ENCODE assay signal across 19 cellular contexts in the genomic region with DNA sequence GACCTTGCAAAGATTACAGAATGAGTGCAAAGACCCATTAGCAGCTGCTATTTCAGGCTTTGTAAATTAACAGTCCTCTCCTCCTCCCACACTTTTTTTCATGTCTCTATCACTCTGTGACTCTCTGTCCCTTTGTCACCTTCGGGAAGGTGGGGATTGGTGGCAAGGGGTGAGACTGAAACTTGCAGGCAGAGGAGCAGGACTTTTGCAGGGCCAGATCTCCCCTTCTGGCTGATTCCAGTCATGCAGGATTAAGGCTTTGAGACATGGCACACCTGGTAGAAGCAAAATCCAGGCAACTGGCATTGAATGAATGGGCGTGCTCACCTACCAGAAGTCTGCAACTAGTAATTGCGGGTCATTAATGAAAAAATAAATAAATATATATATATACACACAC.
DNase-seq lines count a peak whose midpoint lies in the region; ATAC-seq, FAIRE-seq and TF ChIP-seq lines count a peak whose summit lies in the region.
"Had no signal": no experiment of that assay in that cellular context is flagged by ENCODE, and none has a peak within 500 bp of the region (broad histone marks: within the 10 kb centered on the region; RNA-seq: fewer than 3 reads in every experiment).

No MANE protein-coding gene starts in this region.

- no peak overlapping the region for H3K18ac ChIP-seq in H9 (ENCODE audit: insufficient read length, low read depth, low read length)
- H3K18ac ChIP-seq in H1 (ENCODE audit: extremely low read depth, low read length), result no peak overlapping the region

- H3K4me3 ChIP-seq in BE2C (ENCODE audit: low read depth, low read length) (no peak overlapping the region), H1 (ENCODE audit: extremely low read depth in 1 of 4, insufficient read depth in 2 of 4, low read depth in 3 of 4, low read length in 4 of 4) (no peak overlapping the region), thyroid gland (replicated peaks in 1 of 3) (no peak overlapping the region)
- H3K4me3 ChIP-seq: GM23338 had no signal

- TF ChIP-seq CTCF in BE2C (IDR thresholded peaks at IDR 0.05; ENCODE audit: low read depth, low read length), result peak; percentile 23; the same call in 1 of the 2 replicates
- peak; percentile 20; the same call in 1 of the 3 replicates for TF ChIP-seq CTCF in H9 (conservative IDR thresholded peaks at IDR 0.05)
- peak in 2 of 3 experiments; percentile 8 to 14; a peak in 2 of 4 replicates for TF ChIP-seq CTCF in H1 (IDR thresholded peaks at IDR 0.05; ENCODE audit: control extremely low read depth in 1 of 3, insufficient read depth in 1 of 3, low read depth in 1 of 3, low read length in 3 of 3)
- TF ChIP-seq CTCF in nephron progenitor cell (IDR thresholded peaks at IDR 0.05), result no peak
- TF ChIP-seq CTCF in thyroid gland (IDR thresholded peaks at IDR 0.05), result no peak

- no peaks in the 10 kb centered on the region for H4K20me1 ChIP-seq in H9 (ENCODE audit: control insufficient read depth, insufficient read depth, insufficient read length)
- H4K20me1 ChIP-seq in H1 (replicated peaks in 1 of 2; ENCODE audit: control insufficient read depth in 1 of 2, insufficient read depth in 2 of 2, low read length in 2 of 2), result no peaks in the 10 kb centered on the region

- H3K9me3 ChIP-seq in BE2C (no peaks in the 10 kb centered on the region), H9 (ENCODE audit: control insufficient read depth, low read depth, low read length) (no peaks in the 10 kb centered on the region), H1 (ENCODE audit: insufficient read depth in 2 of 2, low read depth in 1 of 2, low read length in 1 of 2) (no peaks in the 10 kb centered on the region), thyroid gland (no peaks in the 10 kb centered on the region)

- TF ChIP-seq POLR2A in H1 (IDR thresholded peaks at IDR 0.05; ENCODE audit: control extremely low read depth in 1 of 2, low read depth in 2 of 2, low read length in 2 of 2) (no peak), thyroid gland (IDR thresholded peaks at IDR 0.05) (no peak)

- H2AFZ ChIP-seq in H9 (ENCODE audit: low read length) (no peak overlapping the region), H1 (ENCODE audit: low read length) (no peak overlapping the region)
- H2AFZ ChIP-seq: GM23338 had no signal

- H3K4me1 ChIP-seq in BE2C, result peaks cover 7% of the 10 kb centered on the region; the same call in 1 of the 2 replicates
- H3K4me1 ChIP-seq in H9 (ENCODE audit: insufficient read depth, low read length), result no peaks in the 10 kb centered on the region
- H3K4me1 ChIP-seq in H1 (replicated peaks in 1 of 4; ENCODE audit: control insufficient read depth in 3 of 4, insufficient read depth in 4 of 4, low read length in 3 of 4), result 0 out of 7 replicates have a peak, but pooled peaks cover 0 to 2% (median 0%) of the 10 kb centered on the region in 4 experiments
- H3K4me1 ChIP-seq in thyroid gland, result no peaks in the 10 kb centered on the region

- H4K8ac ChIP-seq in H9 (replicated peaks; ENCODE audit: insufficient read length, low read depth, low read length) (no peak overlapping the region), H1 (ENCODE audit: extremely low read depth, insufficient read depth, low read length) (no peak overlapping the region)

- H2AK5ac ChIP-seq in H9 (ENCODE audit: insufficient read length, low read length) (no peak overlapping the region), H1 (ENCODE audit: low read depth, low read length) (no peak overlapping the region)

- H3K56ac ChIP-seq in H9 (ENCODE audit: insufficient read length, low read depth, low read length), result no peak overlapping the region
- H3K56ac ChIP-seq in H1 (replicated peaks; ENCODE audit: insufficient read length, low read depth, low read length), result no peak overlapping the region

- TF ChIP-seq EP300 in H1 (IDR thresholded peaks at IDR 0.05; ENCODE audit: borderline replicate concordance in 1 of 2, low read depth in 2 of 2, low read length in 2 of 2), result no peak

- H2BK20ac ChIP-seq in H9 (ENCODE audit: low read depth, low read length, poor library complexity, severe bottlenecking), result no peak overlapping the region
- no peak overlapping the region for H2BK20ac ChIP-seq in H1 (ENCODE audit: low read length)

- H3K79me1 ChIP-seq in H9 (ENCODE audit: insufficient read depth, low read depth, low read length, poor library complexity, severe bottlenecking) (no peaks in the 10 kb centered on the region), H1 (ENCODE audit: low read depth, low read length) (no peaks in the 10 kb centered on the region)

- H4K91ac ChIP-seq in H9 (ENCODE audit: insufficient read length, low read depth, low read length) (no peak overlapping the region), H1 (replicated peaks; ENCODE audit: insufficient read length, low read length) (no peak overlapping the region)

- no peaks in the 10 kb centered on the region for H3K79me2 ChIP-seq in H9 (ENCODE audit: insufficient read depth, low read length)
- H3K79me2 ChIP-seq in H1 (ENCODE audit: control insufficient read depth in 1 of 2, insufficient read depth in 2 of 2, low read length in 2 of 2), result no peaks in the 10 kb centered on the region

- no peak for ATAC-seq in activated CD4-positive, alpha-beta T cell treated with anti-CD3 and anti-CD28 coated beads for 36 hours
- no peak for ATAC-seq in HG03457 (IDR thresholded peaks at IDR 0.05; ENCODE audit: unreplicated experiment)
- ATAC-seq: GM23338 had no signal

- no peaks in the 10 kb centered on the region for H3K36me3 Mint-ChIP-seq in H9 (ENCODE audit: insufficient read depth in 1 of 3, low read depth in 3 of 3)
- H3K36me3 Mint-ChIP-seq in nephron progenitor cell (ENCODE audit: low read depth), result peaks cover 18% of the 10 kb centered on the region
- H3K36me3 Mint-ChIP-seq in activated CD4-positive, alpha-beta T cell treated with anti-CD3 and anti-CD28 coated beads for 36 hours (ENCODE audit: low read depth), result peaks cover 1% of the 10 kb centered on the region
- H3K36me3 Mint-ChIP-seq: CD4-positive, CD25-positive, alpha-beta regulatory T cell; CD8-positive, alpha-beta memory T cell had no signal

- H4K5ac ChIP-seq in H9 (ENCODE audit: insufficient read length, low read depth, low read length) (no peak overlapping the region), H1 (ENCODE audit: insufficient read length, low read depth, low read length) (no peak overlapping the region)

- H3K27ac Mint-ChIP-seq in H9 (no peak overlapping the region), nephron progenitor cell (peak overlapping the region; percentile 60)
- H3K27ac Mint-ChIP-seq in activated CD4-positive, alpha-beta T cell treated with anti-CD3 and anti-CD28 coated beads for 36 hours, result no peak overlapping the region
- H3K27ac Mint-ChIP-seq: B cell; CD4-positive, CD25-positive, alpha-beta regulatory T cell; GM23338 had no signal

- DNase-seq in BE2C (no peak), H9 (no peak), H1 (ENCODE audit: low read depth in 1 of 2, low spot score in 2 of 2) (no peak), nephron progenitor cell (no peak), thyroid gland (no peak)
- DNase-seq in activated CD4-positive, alpha-beta T cell treated with anti-CD3 and anti-CD28 coated beads for 36 hours, result no peak
- DNase-seq: C1 segment of cervical spinal cord; CD4-positive, CD25-positive, alpha-beta regulatory T cell; CD8-positive, alpha-beta memory T cell; COR-L47; DMS 273 treated with DMSO at 0.1 percent for 48 hours; DMS53; DND-41; EL; H7 had no signal

- H3K4me3 Mint-ChIP-seq in H9 (no peak overlapping the region), nephron progenitor cell (no peak overlapping the region)
- no peak overlapping the region for H3K4me3 Mint-ChIP-seq in activated CD4-positive, alpha-beta T cell treated with anti-CD3 and anti-CD28 coated beads for 36 hours
- H3K4me3 Mint-ChIP-seq: B cell; CD4-positive, CD25-positive, alpha-beta regulatory T cell; CD8-positive, alpha-beta memory T cell; GM23338 had no signal

- H2BK15ac ChIP-seq in H9 (ENCODE audit: low read depth, low read length) (no peak overlapping the region), H1 (ENCODE audit: low read length) (no peak overlapping the region)

- H3K14ac ChIP-seq in H9 (ENCODE audit: insufficient read depth, low read length) (no peak overlapping the region), H1 (ENCODE audit: insufficient read length) (no peak overlapping the region)

- H3K36me3 ChIP-seq in BE2C (no peaks in the 10 kb centered on the region), H1 (ENCODE audit: control insufficient read depth in 2 of 4, insufficient read depth in 4 of 4, low read length in 3 of 4) (no peaks in the 10 kb centered on the region), thyroid gland (no peaks in the 10 kb centered on the region)

- peak; percentile 5 to 29; a peak in 3 of 4 replicates for TF ChIP-seq RAD21 in H1 (IDR thresholded peaks at IDR 0.05 in 1 of 2, conservative IDR thresholded peaks at IDR 0.05 in 1 of 2; ENCODE audit: low read depth in 2 of 2, low read length in 2 of 2)

- H3K4ac ChIP-seq in H9 (ENCODE audit: low read depth, low read length) (no peak overlapping the region), H1 (replicated peaks; ENCODE audit: insufficient read length, low read depth, low read length) (no peak overlapping the region)

- H3K27me3 Mint-ChIP-seq in H9 (ENCODE audit: low read depth), result no peaks in the 10 kb centered on the region
- no peaks in the 10 kb centered on the region for H3K27me3 Mint-ChIP-seq in nephron progenitor cell (ENCODE audit: low read depth, poor library complexity)
- H3K27me3 Mint-ChIP-seq in activated CD4-positive, alpha-beta T cell treated with anti-CD3 and anti-CD28 coated beads for 36 hours, result peaks cover 7% of the 10 kb centered on the region

- H3K9me3 Mint-ChIP-seq in H9 (no peaks in the 10 kb centered on the region), nephron progenitor cell (no peaks in the 10 kb centered on the region)
- H3K9me3 Mint-ChIP-seq in activated CD4-positive, alpha-beta T cell treated with anti-CD3 and anti-CD28 coated beads for 36 hours (ENCODE audit: low read depth), result no peaks in the 10 kb centered on the region
- H3K9me3 Mint-ChIP-seq: CD8-positive, alpha-beta memory T cell; GM23338 had no signal

- no peaks in the 10 kb centered on the region for H3K23me2 ChIP-seq in H9 (ENCODE audit: insufficient read length, low read depth, low read length, poor library complexity, severe bottlenecking)
- H3K23me2 ChIP-seq in H1 (ENCODE audit: low read depth, low read length), result no peaks in the 10 kb centered on the region

- no peak overlapping the region for H2BK12ac ChIP-seq in H9 (ENCODE audit: insufficient read length, low read depth, low read length)
- H2BK12ac ChIP-seq in H1 (ENCODE audit: low read depth, low read length), result no peak overlapping the region

- no peak overlapping the region for H3K4me2 ChIP-seq in H9 (ENCODE audit: insufficient read depth, insufficient read length, low read length)
- no peak overlapping the region for H3K4me2 ChIP-seq in H1 (ENCODE audit: insufficient read depth in 1 of 2, low read depth in 2 of 2, low read length in 2 of 2)
- H3K4me2 ChIP-seq: GM23338 had no signal

- WGBS in H9 (ENCODE audit: extremely low coverage, insufficient read length, low lambda C conversion rate), result no CpG with 5 or more reads among the region's 3 CpGs
- 54% methylated on average over 3 of the region's 3 CpGs; no CpG with 5 or more reads in 1 of the 2 experiments for WGBS in H1 (ENCODE audit: extremely low coverage in 1 of 2, insufficient coverage in 1 of 2, insufficient read length in 1 of 2, insufficient replicate concordance in 2 of 2, low coverage in 1 of 2, low lambda C conversion rate in 2 of 2, missing lambda C conversion rate in 1 of 2), 2 experiments
- WGBS in thyroid gland, 2 donors, result 48 to 53% methylated on average over 3 of the region's 3 CpGs

- H3K23ac ChIP-seq in H9 (ENCODE audit: insufficient read length, low read depth, low read length) (no peak overlapping the region), H1 (ENCODE audit: insufficient read length) (no peak overlapping the region)

- H3K4me1 Mint-ChIP-seq in H9 (peaks cover 4 to 5% of the 10 kb centered on the region in 2 experiments), nephron progenitor cell (peaks cover 70% of the 10 kb centered on the region)
- peaks cover 23% of the 10 kb centered on the region for H3K4me1 Mint-ChIP-seq in activated CD4-positive, alpha-beta T cell treated with anti-CD3 and anti-CD28 coated beads for 36 hours
- H3K4me1 Mint-ChIP-seq: B cell; CD8-positive, alpha-beta memory T cell had no signal

- H2BK120ac ChIP-seq in H9 (ENCODE audit: low read depth, low read length, poor library complexity, severe bottlenecking) (no peak overlapping the region), H1 (replicated peaks; ENCODE audit: low read depth, low read length) (no peak overlapping the region)

- H3K27me3 ChIP-seq in BE2C (no peaks in the 10 kb centered on the region), H9 (ENCODE audit: insufficient read depth, low read length) (no peaks in the 10 kb centered on the region), H1 (replicated peaks in 1 of 4; ENCODE audit: control insufficient read depth in 3 of 4, extremely low read depth in 1 of 4, insufficient read depth in 3 of 4, low read length in 3 of 4) (no peaks in the 10 kb centered on the region), thyroid gland (no peaks in the 10 kb centered on the region)

- no peak overlapping the region for H3K9ac ChIP-seq in H9 (ENCODE audit: extremely low read depth, insufficient read length, low read length)
- H3K9ac ChIP-seq in H1 (replicated peaks in 1 of 4; ENCODE audit: extremely low read depth in 1 of 4, low read depth in 3 of 4, low read length in 3 of 4), result no peak overlapping the region

- no peak for FAIRE-seq in H1 (lab: Jason Lieb, UNC)
- FAIRE-seq: G401.6 had no signal

- no peak overlapping the region for H3T11ph ChIP-seq in H9 (ENCODE audit: low read length)

- H3K27ac ChIP-seq in H9 (ENCODE audit: insufficient read length, low read depth, low read length), result no peak overlapping the region
- H3K27ac ChIP-seq in H1 (ENCODE audit: low read depth, low read length), result no peak overlapping the region
- H3K27ac ChIP-seq in thyroid gland, result no peak overlapping the region

- POLR2A ChIA-PET in H1 (lab: Charles Lee; ENCODE audit: partially characterized antibody), result no interaction called here
- POLR2A ChIA-PET in activated CD4-positive, alpha-beta T cell treated with anti-CD3 and anti-CD28 coated beads for 36 hours (lab: Charles Lee), result no interaction called here

- H2BK5ac ChIP-seq in H9 (ENCODE audit: insufficient read length, low read length) (no peak overlapping the region), H1 (ENCODE audit: low read depth, low read length) (no peak overlapping the region)

- intact Hi-C loops in activated CD4-positive, alpha-beta T cell treated with anti-CD3 and anti-CD28 coated beads for 36 hours (cut with DNase I, micrococcal nuclease), result no loop called here
- intact Hi-C loops in thyroid gland (cut with DNase I), result no loop called here

- CTCF ChIA-PET in H1 (lab: Charles Lee; ENCODE audit: partially characterized antibody), result no interaction called here
- CTCF ChIA-PET in activated CD4-positive, alpha-beta T cell treated with anti-CD3 and anti-CD28 coated beads for 36 hours (lab: Charles Lee), result no interaction called here

Comparison
In these comparisons a context has a peak if more than half of its experiments do, and no peak if none do; other contexts are left out.
1. CTCF ChIP-seq: peak in BE2C (single experiment), H9 (single experiment) and H1 (2 of 3); none in nephron progenitor cell (single experiment) and thyroid gland (0 of 6).